ENCODE assay signal across 8 cellular contexts in genomic region chr18:48947583-48947982, GRCh38. TPM values are rescaled to one million over a fixed set of nuclear protein-coding genes. Genes with fewer than 3 reads are reported as not detected.
DNase-seq lines count a peak whose midpoint lies in the region; ATAC-seq and TF ChIP-seq lines count a peak whose summit lies in the region.

No MANE protein-coding gene starts in this region.

- ATAC-seq in left lung (no peak), thoracic aorta (ENCODE audit: insufficient number of reproducible peaks, low FRiP score, low read depth) (no peak)

- H3K27me3 Mint-ChIP-seq in activated naive CD4-positive, alpha-beta T cell treated with anti-CD3 and anti-CD28 coated beads, Interleukin-2, amount 10 ng/mL, durations not matched to agents 7 days and 5 days = peaks cover 35% of the 10 kb centered on the region

- TF ChIP-seq CTCF in left lung (IDR thresholded peaks at IDR 0.05) (no peak), thoracic aorta (IDR thresholded peaks at IDR 0.05) (no peak)

- no peaks in the 10 kb centered on the region for H3K9me3 Mint-ChIP-seq in activated naive CD4-positive, alpha-beta T cell treated with anti-CD3 and anti-CD28 coated beads, Interleukin-2, amount 10 ng/mL, durations not matched to agents 7 days and 5 days

- peaks cover 0 to 43% of the 10 kb centered on the region in 2 donors for H3K36me3 ChIP-seq in left lung
- H3K36me3 ChIP-seq in thoracic aorta = peaks cover 4% of the 10 kb centered on the region

- intact Hi-C loops in left lung (cut with DNase I) = loop anchor here in 1 of 2 donors (10.0 kb wide), 2 partner anchors 163 to 263 kb away; no protein-coding TSS in a partner anchor

- H3K4me1 ChIP-seq in left lung (peaks cover 41 to 58% of the 10 kb centered on the region in 2 donors), thoracic aorta (ENCODE audit: control insufficient read depth in 1 of 2, low read depth in 2 of 2) (peaks cover 33 to 47% of the 10 kb centered on the region in 2 donors)

- H3K27ac Mint-ChIP-seq in activated naive CD4-positive, alpha-beta T cell treated with anti-CD3 and anti-CD28 coated beads, Interleukin-2, amount 10 ng/mL, durations not matched to agents 7 days and 5 days = peak overlapping the region; percentile 77

- peaks cover 67% of the 10 kb centered on the region for H3K36me3 Mint-ChIP-seq in activated naive CD4-positive, alpha-beta T cell treated with anti-CD3 and anti-CD28 coated beads, Interleukin-2, amount 10 ng/mL, durations not matched to agents 7 days and 5 days

- peak overlapping the region; percentile 92 for H3K4me3 Mint-ChIP-seq in activated naive CD4-positive, alpha-beta T cell treated with anti-CD3 and anti-CD28 coated beads, Interleukin-2, amount 10 ng/mL, durations not matched to agents 7 days and 5 days

- CTCF ChIA-PET in activated naive CD4-positive, alpha-beta T cell treated with anti-CD3 and anti-CD28 coated beads, Interleukin-2, amount 10 ng/mL, durations not matched to agents 7 days and 5 days (lab: Charles Lee) = interaction anchor here (0.8 to 2.3 kb wide), 4 partner anchors 18 to 170 kb away, joined by 3 to 7 read pairs (median 4); no protein-coding TSS in a partner anchor

- H3K27ac ChIP-seq in left lung = peak overlapping the region; percentile 97 to 99
- peak overlapping the region; percentile 97 for H3K27ac ChIP-seq in thoracic aorta

- no peaks in the 10 kb centered on the region for H3K9me3 ChIP-seq in left lung
- H3K9me3 ChIP-seq in thoracic aorta = no peaks in the 10 kb centered on the region

- peaks cover 62% of the 10 kb centered on the region for H3K4me1 Mint-ChIP-seq in activated naive CD4-positive, alpha-beta T cell treated with anti-CD3 and anti-CD28 coated beads, Interleukin-2, amount 10 ng/mL, durations not matched to agents 7 days and 5 days

- DNase-seq in activated naive CD4-positive, alpha-beta T cell treated with anti-CD3 and anti-CD28 coated beads, Interleukin-2, amount 10 ng/mL, durations not matched to agents 7 days and 5 days = no peak
- no peak for DNase-seq in activated naive CD4-positive, alpha-beta T cell (lab: John Stamatoyannopoulos, UW)
- peak; percentile 69 for DNase-seq in astrocyte of the hippocampus (ENCODE audit: low read depth, low spot score)
- DNase-seq in left lung = no peak
- DNase-seq in thoracic aorta (ENCODE audit: low spot score) = no peak
- DNase-seq in NCI-H146 treated with DMSO at 0.1 percent for 48 hours (lab: John Stamatoyannopoulos, UW; ENCODE audit: unreplicated experiment) = no peak
- DNase-seq in AG08396 (ENCODE audit: low spot score) = no peak
- no peak for DNase-seq in GDM1 (lab: John Stamatoyannopoulos, UW)

- no peaks in the 10 kb centered on the region for H3K27me3 ChIP-seq in left lung
- H3K27me3 ChIP-seq in thoracic aorta (replicated peaks; ENCODE audit: insufficient read depth) = no peaks in the 10 kb centered on the region

- H3K4me3 ChIP-seq in left lung (peak overlapping the region; percentile 85 to 89), thoracic aorta (peak overlapping the region; percentile 96)

RNA-seq across cellular contexts. Expression of gene SMAD7, which starts 3.2 kb away (rescaled TPM):
- total RNA-seq in left lung (10 to 100 TPM; 43.3 to 46.3 TPM), thoracic aorta (100 to 1,000 TPM in 1 of 2 donors, 10 to 100 TPM in 1; 80.8 to 107 TPM)
